Comparison of ENCODE assay signal across 28 cellular contexts in genomic region chr18:7725897-7726296, GRCh38.
"Had no signal": no experiment of that assay in that cellular context is flagged by ENCODE, and none has a peak within 500 bp of the region (broad histone marks: within the 10 kb centered on the region; RNA-seq: fewer than 3 reads in every experiment).

No MANE protein-coding gene starts in this region.

- DNase-seq: activated CD4-positive, alpha-beta memory T cell treated with anti-CD3 and anti-CD28 coated beads, Interleukin-2, amount 10 ng/mL, durations not matched to agents 7 days and 5 days; activated CD4-positive, alpha-beta T cell treated with anti-CD3 and anti-CD28 coated beads for 1 hour; activated CD4-positive, alpha-beta T cell treated with anti-CD3 and anti-CD28 coated beads for 48 hours; activated CD4-positive, CD25-positive, alpha-beta regulatory T cell; activated CD8-positive, alpha-beta memory T cell treated with anti-CD3 and anti-CD28 coated beads for 24 hours; activated CD8-positive, alpha-beta memory T cell treated with anti-CD3 and anti-CD28 coated beads, Interleukin-2, amount 10 ng/mL, durations not matched to agents 7 days and 5 days; activated CD8-positive, alpha-beta memory T cell treated with anti-CD3 and anti-CD28 coated beads, Interleukin-2, amount 50 U/mL, for 48 hours; activated effector memory CD4-positive, alpha-beta T cell treated with Interleukin-2 at 50 U/mL for 16 hours; activated naive CD4-positive, alpha-beta T cell treated with anti-CD3 and anti-CD28 coated beads, Interleukin-2, amount 10 ng/mL, durations not matched to agents 7 days and 5 days; activated naive CD8-positive, alpha-beta T cell treated with anti-CD3 and anti-CD28 coated beads, Interleukin-2, amount 50 U/mL, for 24 hours; activated T-cell treated with anti-CD3 and anti-CD28 coated beads, Interleukin-2, amount 50 U/mL, for 48 hours; anterior cingulate cortex; central memory CD4-positive, alpha-beta T cell; NCI-H1092 treated with DMSO at 0.1 percent for 48 hours; NCI-H1417; NCI-H146; NCI-H187 treated with DMSO at 0.1 percent for 48 hours; NCI-H2081; NCI-H226; NCI-H524 treated with DMSO at 0.1 percent for 48 hours; SIG-M5; T-cell; T-helper 17 cell had no signal

- ATAC-seq: activated CD8-positive, alpha-beta memory T cell treated with anti-CD3 and anti-CD28 coated beads, Interleukin-2, amount 10 ng/mL, durations not matched to agents 7 days and 5 days; activated naive CD8-positive, alpha-beta T cell treated with anti-CD3 and anti-CD28 coated beads, Interleukin-2, amount 50 U/mL, for 24 hours; K562; Panc1; SK-N-SH treated with all-trans-retinoic acid at 6 μM for 48 hours; T-cell; T-helper 17 cell had no signal

- H3K27ac ChIP-seq: VCaP had no signal

- H3K4me3 ChIP-seq: K562 had no signal

- FAIRE-seq: bronchial epithelial cell, K562 had no signal
